ENCODE assay signal across 2 cellular contexts in genomic region chr5:179820483-179821297, GRCh38.
TF ChIP-seq lines count a peak whose summit lies in the region.

Gene SQSTM1 (plus strand): TSS chr5:179820905. CDS start chr5:179820937, 32 bp downstream.

TF ChIP-seq in Ishikawa, 13 proteins besides CTCF, POLR2A, EP300 and RAD21 (continued from another document):
- TF ChIP-seq USF1 (IDR thresholded peaks at IDR 0.05) (no peak), FOXM1 (IDR thresholded peaks at IDR 0.05; ENCODE audit: borderline replicate concordance, low read depth) (no peak), ZBTB7A (IDR thresholded peaks at IDR 0.05; ENCODE audit: low read depth) (peak; percentile 96; the same call in 1 of the 2 replicates)

TF ChIP-seq in SK-N-SH, 30 proteins besides CTCF, POLR2A, EP300 and RAD21 (continued from another document):
- peak; percentile 45; the same call in 1 of the 2 replicates for TF ChIP-seq PBX3 (IDR thresholded peaks at IDR 0.05)
- no peak for TF ChIP-seq NRF1 (IDR thresholded peaks at IDR 0.05; ENCODE audit: low read depth, low read length)
- TF ChIP-seq SIN3A (IDR thresholded peaks at IDR 0.05; ENCODE audit: borderline replicate concordance, low read depth, low read length), result 0 out of 2 replicates have a peak, but pooled peaks have one; percentile 73
- 0 out of 2 replicates have a peak, but pooled peaks have one; percentile 32 for TF ChIP-seq NFIC (IDR thresholded peaks at IDR 0.05; ENCODE audit: borderline replicate concordance)
